Comparison of ENCODE assay signal across 21 cellular contexts in genomic region chr18:36142751-36143150, GRCh38. TPM values are rescaled to one million over a fixed set of nuclear protein-coding genes. Genes with fewer than 3 reads are reported as not detected.
DNase-seq lines count a peak whose midpoint lies in the region; ATAC-seq, FAIRE-seq and TF ChIP-seq lines count a peak whose summit lies in the region.
"Had no signal": no experiment of that assay in that cellular context is flagged by ENCODE, and none has a peak within 500 bp of the region (broad histone marks: within the 10 kb centered on the region; RNA-seq: fewer than 3 reads in every experiment).

No MANE protein-coding gene starts in this region.

- no peaks in the 10 kb centered on the region for H3K9me3 ChIP-seq in small intestine (ENCODE audit: control insufficient read depth, low read depth)
- H3K9me3 ChIP-seq: BLaER1, Caco-2 had no signal

- BruUV-seq in MCF 10A (replicated peaks; lab: Mats Ljungman, UMichigan) = no TSS peak

- no peaks in the 10 kb centered on the region for H3K27me3 ChIP-seq in small intestine (ENCODE audit: control insufficient read depth in 2 of 2, insufficient read depth in 2 of 2, low read length in 2 of 2)
- H3K27me3 ChIP-seq: BLaER1 had no signal

- 82 to 90% (median 84%) methylated on average over 3 of the region's 3 CpGs for WGBS in small intestine, 3 donors

- H3K4me1 Mint-ChIP-seq in stimulated activated naive CD8-positive, alpha-beta T cell treated with anti-CD3 and anti-CD28 coated beads, Interleukin-15, amount 100 ng/mL, for 72 hours = peaks cover 7% of the 10 kb centered on the region
- H3K4me1 Mint-ChIP-seq in activated T-helper 17 cell treated with anti-CD3 and anti-CD28 coated beads, Interleukin-2, amount 50 U/mL, for 72 hours = no peaks in the 10 kb centered on the region
- no peaks in the 10 kb centered on the region for H3K4me1 Mint-ChIP-seq in MCF 10A (ENCODE audit: insufficient read depth, unreplicated experiment)
- H3K4me1 Mint-ChIP-seq: GM23338, H9 had no signal

- no peak overlapping the region for H3K27ac Mint-ChIP-seq in stimulated activated naive CD8-positive, alpha-beta T cell treated with anti-CD3 and anti-CD28 coated beads, Interleukin-15, amount 100 ng/mL, for 72 hours
- no peak overlapping the region for H3K27ac Mint-ChIP-seq in activated T-helper 17 cell treated with anti-CD3 and anti-CD28 coated beads, Interleukin-2, amount 50 U/mL, for 72 hours
- no peak overlapping the region for H3K27ac Mint-ChIP-seq in MCF 10A (ENCODE audit: low read depth, unreplicated experiment)
- H3K27ac Mint-ChIP-seq: B cell; CD4-positive, CD25-positive, alpha-beta regulatory T cell; CD8-positive, alpha-beta T cell; GM23338; H9 had no signal

- peaks cover 14 to 17% of the 10 kb centered on the region in 2 donors for H3K36me3 ChIP-seq in small intestine (ENCODE audit: control insufficient read depth in 2 of 2, insufficient read depth in 2 of 2, low read length in 2 of 2)

- no peak overlapping the region for H3K4me3 ChIP-seq in small intestine (ENCODE audit: low read depth in 1 of 2, low read length in 2 of 2)
- H3K4me3 ChIP-seq: BLaER1, GM23338 had no signal

- no peaks in the 10 kb centered on the region for H3K9me3 Mint-ChIP-seq in stimulated activated naive CD8-positive, alpha-beta T cell treated with anti-CD3 and anti-CD28 coated beads, Interleukin-15, amount 100 ng/mL, for 72 hours
- no peaks in the 10 kb centered on the region for H3K9me3 Mint-ChIP-seq in activated T-helper 17 cell treated with anti-CD3 and anti-CD28 coated beads, Interleukin-2, amount 50 U/mL, for 72 hours
- no peaks in the 10 kb centered on the region for H3K9me3 Mint-ChIP-seq in MCF 10A (ENCODE audit: unreplicated experiment)
- H3K9me3 Mint-ChIP-seq: CD4-positive, CD25-positive, alpha-beta regulatory T cell; CD8-positive, alpha-beta T cell; GM23338; H9 had no signal

- DNase-seq in stimulated activated naive CD8-positive, alpha-beta T cell treated with anti-CD3 and anti-CD28 coated beads, Interleukin-15, amount 100 ng/mL, for 72 hours = no peak
- no peak for DNase-seq in stimulated activated naive CD8-positive, alpha-beta T cell treated with anti-CD3 and anti-CD28 coated beads, Interleukin-15, Interleukin-2, amounts not matched to agents 100 U/mL and 50 U/mL, for 24 hours
- DNase-seq in small intestine (no peak), NK-92 (lab: John Stamatoyannopoulos, UW; ENCODE audit: unreplicated experiment) (no peak), left lobe of liver (ENCODE audit: low spot score) (no peak), MCF 10A (ENCODE audit: unreplicated experiment) (no peak)
- DNase-seq: Caco-2; CD4-positive, CD25-positive, alpha-beta regulatory T cell; CD8-positive, alpha-beta T cell; DMS 273 treated with DMSO at 0.1 percent for 48 hours; DMS79; EL; GF-D8; H9 had no signal

- FAIRE-seq in G401.6 (lab: Jason Lieb, UNC) (peak; percentile 23), small intestine (lab: Jason Lieb, UNC) (peak; percentile 79)

- H3K27ac ChIP-seq in small intestine (ENCODE audit: low read depth in 1 of 2, low read length in 1 of 2) = no peak overlapping the region
- H3K27ac ChIP-seq: BLaER1, C4-2B had no signal

- H3K4me1 ChIP-seq in small intestine (ENCODE audit: control insufficient read depth in 2 of 2, insufficient read depth in 1 of 2, low read depth in 1 of 2, low read length in 1 of 2) = no peaks in the 10 kb centered on the region
- H3K4me1 ChIP-seq: BLaER1, Caco-2 had no signal

- intact Hi-C loops in MCF 10A (cut with micrococcal nuclease) = no loop called here

- peak; percentile 49 for ATAC-seq in stimulated activated naive CD8-positive, alpha-beta T cell treated with anti-CD3 and anti-CD28 coated beads, Interleukin-15, amount 100 ng/mL, for 72 hours
- no peak for ATAC-seq in stimulated activated naive CD8-positive, alpha-beta T cell treated with anti-CD3 and anti-CD28 coated beads, Interleukin-15, Interleukin-2, amounts not matched to agents 100 U/mL and 50 U/mL, for 24 hours
- ATAC-seq in activated T-helper 17 cell treated with anti-CD3 and anti-CD28 coated beads, Interleukin-2, amount 50 U/mL, for 72 hours (replicated peaks) = peak; percentile 77
- ATAC-seq in left lobe of liver = no peak
- ATAC-seq: CD8-positive, alpha-beta T cell; GM23338; HCT116 had no signal

- no peak for TF ChIP-seq CTCF in MCF 10A (IDR thresholded peaks at IDR 0.05; ENCODE audit: unreplicated experiment)

- POLR2A ChIA-PET in MCF 10A (lab: Yijun Ruan, JAX) = interaction anchor here (0.8 to 5.7 kb wide), 2 partner anchors 9 to 13 kb away, joined by 3 to 36 read pairs; partner anchors contain the start of genes ELP2 and SLC39A6

- CTCF ChIA-PET in MCF 10A (lab: Yijun Ruan, JAX) = interaction anchor here (0.6 to 0.7 kb wide), 3 partner anchors 130 to 628 kb away, joined by 3 read pairs; no protein-coding TSS in a partner anchor

- no peaks in the 10 kb centered on the region for H3K27me3 Mint-ChIP-seq in stimulated activated naive CD8-positive, alpha-beta T cell treated with anti-CD3 and anti-CD28 coated beads, Interleukin-15, amount 100 ng/mL, for 72 hours
- no peaks in the 10 kb centered on the region for H3K27me3 Mint-ChIP-seq in activated T-helper 17 cell treated with anti-CD3 and anti-CD28 coated beads, Interleukin-2, amount 50 U/mL, for 72 hours
- no peaks in the 10 kb centered on the region for H3K27me3 Mint-ChIP-seq in MCF 10A (ENCODE audit: insufficient read depth, unreplicated experiment)
- H3K27me3 Mint-ChIP-seq: B cell; CD4-positive, CD25-positive, alpha-beta regulatory T cell had no signal

- peaks cover 99% of the 10 kb centered on the region for H3K36me3 Mint-ChIP-seq in activated T-helper 17 cell treated with anti-CD3 and anti-CD28 coated beads, Interleukin-2, amount 50 U/mL, for 72 hours (ENCODE audit: low read depth)
- peaks cover 95% of the 10 kb centered on the region for H3K36me3 Mint-ChIP-seq in MCF 10A (ENCODE audit: insufficient read depth, unreplicated experiment)

- no peak overlapping the region for H3K4me3 Mint-ChIP-seq in stimulated activated naive CD8-positive, alpha-beta T cell treated with anti-CD3 and anti-CD28 coated beads, Interleukin-15, amount 100 ng/mL, for 72 hours
- H3K4me3 Mint-ChIP-seq in activated T-helper 17 cell treated with anti-CD3 and anti-CD28 coated beads, Interleukin-2, amount 50 U/mL, for 72 hours = no peak overlapping the region
- no peak overlapping the region for H3K4me3 Mint-ChIP-seq in MCF 10A (ENCODE audit: unreplicated experiment)
- H3K4me3 Mint-ChIP-seq: B cell; CD4-positive, CD25-positive, alpha-beta regulatory T cell; CD8-positive, alpha-beta T cell; GM23338; H9 had no signal

RNA-seq across cellular contexts. Expression of gene ELP2, which starts 13.1 kb away (rescaled TPM):
- 10 to 100 TPM; 78.3 to 95.8 TPM for total RNA-seq in activated T-helper 17 cell treated with anti-CD3 and anti-CD28 coated beads, Interleukin-2, amount 50 U/mL, for 72 hours
- polyA plus RNA-seq in small intestine = 10 to 100 TPM; 30.2 to 32.7 (median 30.8) TPM
- 52.1 TPM for total RNA-seq in left lobe of liver
- total RNA-seq in MCF 10A (2022) = 100 and 105 TPM in 2 replicates

RNA-seq across cellular contexts. Expression of gene SLC39A6, which starts 13.6 kb away (rescaled TPM):
- total RNA-seq in activated T-helper 17 cell treated with anti-CD3 and anti-CD28 coated beads, Interleukin-2, amount 50 U/mL, for 72 hours = 10 to 100 TPM; 29.2 to 41.7 TPM
- 1 to 10 TPM in 2 of 3 donors, under 1 TPM in 1; 0.89 to 9.3 (median 1.9) TPM for polyA plus RNA-seq in small intestine
- total RNA-seq in left lobe of liver (6.6 TPM), MCF 10A (2022) (49.7 and 53.5 TPM in 2 replicates)

RNA-seq across cellular contexts. Expression of gene MOCOS, which starts 44.5 kb away (rescaled TPM):
- total RNA-seq in activated T-helper 17 cell treated with anti-CD3 and anti-CD28 coated beads, Interleukin-2, amount 50 U/mL, for 72 hours = under 1 TPM; 0.19 TPM
- 10 to 100 TPM; 15.2 to 19.7 (median 18.1) TPM for polyA plus RNA-seq in small intestine
- total RNA-seq in left lobe of liver (27.4 TPM), MCF 10A (2022) (69.1 and 81.1 TPM in 2 replicates)
- total RNA-seq: CD4-positive, CD25-positive, alpha-beta regulatory T cell; CD8-positive, alpha-beta T cell had no signal

Comparison
In these comparisons a context has a peak if more than half of its experiments do, and no peak if none do; other contexts are left out.
1. ATAC-seq: peak in stimulated activated naive CD8-positive, alpha-beta T cell treated with anti-CD3 and anti-CD28 coated beads, Interleukin-15, amount 100 ng/mL, for 72 hours (single experiment) and activated T-helper 17 cell treated with anti-CD3 and anti-CD28 coated beads, Interleukin-2, amount 50 U/mL, for 72 hours (single experiment); none in stimulated activated naive CD8-positive, alpha-beta T cell treated with anti-CD3 and anti-CD28 coated beads, Interleukin-15, Interleukin-2, amounts not matched to agents 100 U/mL and 50 U/mL, for 24 hours (single experiment) and left lobe of liver (single experiment).
2. RNA of gene MOCOS, which starts 44.5 kb away (total RNA-seq): 69.1 to 81.1 TPM in MCF 10A and 27.4 TPM in left lobe of liver (single experiment); 0.19 TPM in activated T-helper 17 cell treated with anti-CD3 and anti-CD28 coated beads, Interleukin-2, amount 50 U/mL, for 72 hours; every median in the first group is over 10 times any median in the second.